ENCODE assay signal across 27 cellular contexts in genomic region chr2:34153484-34153883, GRCh38.
A peak's percentile ranks its signal among the peaks of the same experiment; 100 is the strongest.
DNase-seq lines count a peak whose midpoint lies in the region; ATAC-seq and TF ChIP-seq lines count a peak whose summit lies in the region.
"Had no signal": no experiment of that assay in that cellular context is flagged by ENCODE, and none has a peak within 500 bp of the region (broad histone marks: within the 10 kb centered on the region; RNA-seq: fewer than 3 reads in every experiment).

No MANE protein-coding gene starts in this region.

- no peak overlapping the region for H3K27ac ChIP-seq in body of pancreas
- H3K27ac ChIP-seq: 22Rv1; A549; BLaER1; BLaER1 treated with 17β-estradiol and CSF1 and Interleukin-3, amounts not matched to agents 10 nM and 100 nM; C4-2B had no signal

- DNase-seq in body of pancreas (peak in 1 of 4 donors; percentile 15), NCI-H2227 (lab: John Stamatoyannopoulos, UW; ENCODE audit: unreplicated experiment) (no peak)
- DNase-seq: 8988T; ACHN; AML-193; BE2C; C1 segment of cervical spinal cord; Caco-2; Calu3; CD4-positive, alpha-beta memory T cell; CD4-positive, alpha-beta T cell; CD4-positive, CD25-positive, alpha-beta regulatory T cell; CD8-positive, alpha-beta memory T cell; CD8-positive, alpha-beta T cell; COR-L47; DMS 273 treated with DMSO at 0.1 percent for 48 hours; DMS153; DMS53; DMS79; DMS79 treated with DMSO at 0.1 percent for 48 hours; DND-41; EL had no signal

- 17 to 21% methylated on average over 1 of the region's 1 CpG for WGBS in body of pancreas, 2 donors

- peaks cover 7% of the 10 kb centered on the region for H3K4me1 ChIP-seq in body of pancreas
- H3K4me1 ChIP-seq: A549; BE2C; BLaER1; BLaER1 treated with 17β-estradiol and CSF1 and Interleukin-3, amounts not matched to agents 10 nM and 100 nM; Caco-2 had no signal

- H3K36me3 ChIP-seq in body of pancreas (replicated peaks in 1 of 2; ENCODE audit: insufficient read depth in 1 of 2, low read depth in 2 of 2), result no peaks in the 10 kb centered on the region
- H3K36me3 ChIP-seq: BE2C; BLaER1; BLaER1 treated with 17β-estradiol and CSF1 and Interleukin-3, amounts not matched to agents 10 nM and 100 nM had no signal

- no peak for TF ChIP-seq POLR2A in body of pancreas (IDR thresholded peaks at IDR 0.05)

- TF ChIP-seq CTCF in body of pancreas (IDR thresholded peaks at IDR 0.05), result no peak

- intact Hi-C loops in body of pancreas (cut with DNase I), result no loop called here

- H3K4me3 ChIP-seq in body of pancreas, result no peak overlapping the region
- H3K4me3 ChIP-seq: A549; BLaER1; BLaER1 treated with 17β-estradiol and CSF1 and Interleukin-3, amounts not matched to agents 10 nM and 100 nM had no signal

- no peaks in the 10 kb centered on the region for H3K9me3 ChIP-seq in body of pancreas
- H3K9me3 ChIP-seq: A549; BE2C; BLaER1; BLaER1 treated with 17β-estradiol and CSF1 and Interleukin-3, amounts not matched to agents 10 nM and 100 nM; Caco-2 had no signal

- H3K27me3 ChIP-seq in body of pancreas, result no peaks in the 10 kb centered on the region
- H3K27me3 ChIP-seq: BE2C; BLaER1; BLaER1 treated with 17β-estradiol and CSF1 and Interleukin-3, amounts not matched to agents 10 nM and 100 nM had no signal

- ATAC-seq in body of pancreas, result peak; percentile 40
- ATAC-seq: A549; CD8-positive, alpha-beta T cell had no signal
